Comparison of ENCODE assay signal across 7 cellular contexts in genomic region chrX:38220024-38220935, GRCh38. TPM values are rescaled to one million over a fixed set of nuclear protein-coding genes. Genes with fewer than 3 reads are reported as not detected.
DNase-seq lines count a peak whose midpoint lies in the region; ATAC-seq and TF ChIP-seq lines count a peak whose summit lies in the region.

A gene with protein sequence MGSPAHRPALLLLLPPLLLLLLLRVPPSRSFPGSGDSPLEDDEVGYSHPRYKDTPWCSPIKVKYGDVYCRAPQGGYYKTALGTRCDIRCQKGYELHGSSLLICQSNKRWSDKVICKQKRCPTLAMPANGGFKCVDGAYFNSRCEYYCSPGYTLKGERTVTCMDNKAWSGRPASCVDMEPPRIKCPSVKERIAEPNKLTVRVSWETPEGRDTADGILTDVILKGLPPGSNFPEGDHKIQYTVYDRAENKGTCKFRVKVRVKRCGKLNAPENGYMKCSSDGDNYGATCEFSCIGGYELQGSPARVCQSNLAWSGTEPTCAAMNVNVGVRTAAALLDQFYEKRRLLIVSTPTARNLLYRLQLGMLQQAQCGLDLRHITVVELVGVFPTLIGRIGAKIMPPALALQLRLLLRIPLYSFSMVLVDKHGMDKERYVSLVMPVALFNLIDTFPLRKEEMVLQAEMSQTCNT (minus strand): TSS chrX:38220871. CDS start chrX:38220792, 79 bp downstream.

- H3K36me3 Mint-ChIP-seq in mesothelial cell of epicardium = no peaks in the 10 kb centered on the region

- TF ChIP-seq CTCF in GM12872 (IDR thresholded peaks at IDR 0.05; ENCODE audit: insufficient read depth, low read depth, low read length) (peak; percentile 39; the same call in 2 of the 3 replicates), mesothelial cell of epicardium (IDR thresholded peaks at IDR 0.05; ENCODE audit: unreplicated experiment) (no peak), uterus (IDR thresholded peaks at IDR 0.05) (peak in 1 of 4 experiments; percentile 8)

- no peaks in the 10 kb centered on the region for H3K27me3 ChIP-seq in uterus

- no peak within 1 kb of the TSS for H3K9ac ChIP-seq in SK-N-MC (ENCODE audit: insufficient read length)

- H3K4me3 ChIP-seq in SK-N-MC (peak within 1 kb of the TSS; percentile 74), uterus (peak within 1 kb of the TSS; percentile 27 to 37)

- peaks cover 38% of the 10 kb centered on the region for H3K27me3 Mint-ChIP-seq in mesothelial cell of epicardium (ENCODE audit: low read depth)

- H3K9me3 ChIP-seq in SK-N-MC (ENCODE audit: low read depth, low read length) (no peaks in the 10 kb centered on the region), uterus (no peaks in the 10 kb centered on the region)

- in situ Hi-C loops in endometrial microvascular endothelial cells (cut with HindIII; ENCODE audit: inconsistent ontology term, low pct_unique_long_range_greater_than_20kb, low sequenced_read_pairs) = no loop called here

- H3K9me3 Mint-ChIP-seq in mesothelial cell of epicardium = peaks cover 5% of the 10 kb centered on the region

- H3K4me1 Mint-ChIP-seq in mesothelial cell of epicardium = peaks cover 4% of the 10 kb centered on the region

- no peaks in the 10 kb centered on the region for H3K36me3 ChIP-seq in SK-N-MC (ENCODE audit: insufficient read depth, low read length)
- no peaks in the 10 kb centered on the region for H3K36me3 ChIP-seq in uterus

- H3K27ac Mint-ChIP-seq in mesothelial cell of epicardium = no peak within 1 kb of the TSS

- intact Hi-C loops in uterus (cut with DNase I; ENCODE audit: low total_unique reads) = no loop called here

- no peak for TF ChIP-seq POLR2A in uterus (IDR thresholded peaks at IDR 0.05)

- H3K4me3 Mint-ChIP-seq in mesothelial cell of epicardium = peak within 1 kb of the TSS; percentile 81

- H3K27ac ChIP-seq in SK-N-MC (no peak within 1 kb of the TSS), uterus (peak within 1 kb of the TSS in 1 of 2 donors; percentile 50)

- H3K4me1 ChIP-seq in uterus = no peaks in the 10 kb centered on the region

- ATAC-seq in HG03460 (IDR thresholded peaks at IDR 0.05; ENCODE audit: unreplicated experiment) = peak; percentile 61

- DNase-seq in SK-N-MC (ENCODE audit: low read depth, low spot score) = no peak
- peak in 1 of 2 experiments; percentile 42 for DNase-seq in mesothelial cell of epicardium (ENCODE audit: low spot score in 2 of 2, unreplicated experiment in 2 of 2)
- DNase-seq in uterus = peak; percentile 15 to 32
- DNase-seq in inferior parietal cortex (ENCODE audit: extremely low spot score) = no peak

RNA-seq across cellular contexts. Expression of the gene that starts here (rescaled TPM):
- total RNA-seq in endometrial microvascular endothelial cells (ENCODE audit: inconsistent ontology term) = 148 TPM
- total RNA-seq in mesothelial cell of epicardium = 14.5 to 18.6 TPM (median 17.1 TPM) in 3 replicates
- 100 to 1,000 TPM in 2 of 4 donors, 10 to 100 TPM in 2; 62.7 to 141 (median 99.5) TPM for total RNA-seq in uterus

Comparison
In these comparisons a context has a peak if more than half of its experiments do, and no peak if none do; other contexts are left out.
1. DNase-seq: peak in uterus (2 of 2); none in SK-N-MC (single experiment) and inferior parietal cortex (single experiment).